In the genomic region with DNA sequence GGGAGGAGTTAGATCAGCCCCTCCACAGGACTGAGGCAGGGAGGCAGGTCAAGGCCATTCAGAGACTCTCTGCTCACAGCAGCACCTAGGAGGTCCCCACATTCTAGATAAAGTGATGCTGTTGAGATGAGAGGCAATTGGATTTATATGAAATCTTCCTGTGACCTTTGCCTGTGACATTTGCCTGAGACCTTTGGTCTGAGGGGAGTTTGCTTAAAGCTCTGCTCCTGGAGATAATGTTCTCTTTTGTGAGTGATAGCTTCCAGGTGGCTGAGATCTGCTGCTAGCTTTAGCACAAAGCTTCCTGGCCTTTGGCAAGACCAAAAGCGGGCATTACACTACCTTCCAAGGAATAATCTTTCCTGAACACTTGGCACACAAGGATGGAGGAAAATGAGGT, we compare ENCODE assay signal across 32 cellular contexts. TPM values are rescaled to one million over a fixed set of nuclear protein-coding genes. Genes with fewer than 3 reads are reported as not detected.
"Had no signal": no experiment of that assay in that cellular context is flagged by ENCODE, and none has a peak within 500 bp of the region (broad histone marks: within the 10 kb centered on the region; RNA-seq: fewer than 3 reads in every experiment).

No MANE protein-coding gene starts in this region.

- H3K27ac Mint-ChIP-seq: effector memory CD8-positive, alpha-beta T cell; naive thymus-derived CD8-positive, alpha-beta T cell; nephron progenitor cell; stimulated activated effector memory CD8-positive, alpha-beta T cell treated with anti-CD3 and anti-CD28 coated beads, Interleukin-12 subunit alpha, Interleukin-12 subunit beta, amount 100 ng/mL, for 72 hours had no signal

- H3K4me3 ChIP-seq: esophagus squamous epithelium, heart right ventricle, lower lobe of right lung, prostate gland, right atrium auricular region, sigmoid colon, thoracic aorta, tibial nerve, upper lobe of left lung had no signal

- H3K27me3 ChIP-seq: right atrium auricular region, sigmoid colon, tibial nerve, upper lobe of left lung had no signal

- DNase-seq: cortex of kidney; effector memory CD8-positive, alpha-beta T cell; erythroblast; esophagus squamous epithelium; foreskin melanocyte; glutamatergic neuron; heart right ventricle; hippocampal formation; left cardiac atrium; left ventricle myocardium superior; lower lobe of right lung; naive thymus-derived CD8-positive, alpha-beta T cell; nephron progenitor cell; nucleus accumbens; sigmoid colon; stimulated activated CD4-positive, alpha-beta T cell treated with anti-CD3 and anti-CD28 coated beads, Interleukin-2, amount 100 ng/mL, for 24 hours; stimulated activated CD4-positive, alpha-beta T cell treated with anti-CD3 and anti-CD28 coated beads, Interleukin-4, amount 100 ng/mL, for 24 hours; stimulated activated naive CD4-positive, alpha-beta T cell treated with Interleukin-2 at 50 U/mL for 16 hours; upper lobe of left lung had no signal

- H3K27ac ChIP-seq: esophagus squamous epithelium, heart right ventricle, lower lobe of right lung, prostate gland, right atrium auricular region, sigmoid colon, thoracic aorta, tibial nerve, upper lobe of left lung had no signal

- H3K4me1 ChIP-seq: esophagus squamous epithelium, heart right ventricle, lower lobe of right lung, prostate gland, right atrium auricular region, sigmoid colon, tibial nerve, upper lobe of left lung had no signal

- H3K36me3 Mint-ChIP-seq: naive thymus-derived CD8-positive, alpha-beta T cell; stimulated activated effector memory CD8-positive, alpha-beta T cell treated with anti-CD3 and anti-CD28 coated beads, Interleukin-12 subunit alpha, Interleukin-12 subunit beta, amount 100 ng/mL, for 72 hours had no signal

- H3K9me3 Mint-ChIP-seq: effector memory CD8-positive, alpha-beta T cell; naive thymus-derived CD8-positive, alpha-beta T cell; nephron progenitor cell; stimulated activated effector memory CD8-positive, alpha-beta T cell treated with anti-CD3 and anti-CD28 coated beads, Interleukin-12 subunit alpha, Interleukin-12 subunit beta, amount 100 ng/mL, for 72 hours had no signal

- H3K9me3 ChIP-seq: esophagus squamous epithelium, heart right ventricle, lower lobe of right lung, prostate gland, right atrium auricular region, sigmoid colon, thoracic aorta, tibial nerve, upper lobe of left lung had no signal

- H3K4me3 Mint-ChIP-seq: effector memory CD8-positive, alpha-beta T cell; naive thymus-derived CD8-positive, alpha-beta T cell; nephron progenitor cell; stimulated activated effector memory CD8-positive, alpha-beta T cell treated with anti-CD3 and anti-CD28 coated beads, Interleukin-12 subunit alpha, Interleukin-12 subunit beta, amount 100 ng/mL, for 72 hours had no signal

- H3K4me1 Mint-ChIP-seq: nephron progenitor cell had no signal

- H3K36me3 ChIP-seq: esophagus squamous epithelium, heart right ventricle, lower lobe of right lung, prostate gland, right atrium auricular region, sigmoid colon, thoracic aorta, tibial nerve, upper lobe of left lung had no signal

- FAIRE-seq: endometrium, islet of Langerhans, urothelium cell line had no signal

RNA-seq across cellular contexts. Expression of gene TMEM244, which starts 43.3 kb away (rescaled TPM):
- total RNA-seq: dermis microvascular lymphatic vessel endothelial cell; esophagus squamous epithelium; heart right ventricle; kidney epithelial cell; left cardiac atrium; left ventricle myocardium superior; lower lobe of right lung; mesenteric fat pad; naive thymus-derived CD8-positive, alpha-beta T cell; osteocyte; prostate gland; right atrium auricular region; sigmoid colon; skeletal muscle tissue; thoracic aorta; tibial nerve; upper lobe of left lung had no signal
- polyA plus RNA-seq: heart right ventricle, sigmoid colon had no signal
